Comparison of ENCODE assay signal across 11 cellular contexts in the genomic region with DNA sequence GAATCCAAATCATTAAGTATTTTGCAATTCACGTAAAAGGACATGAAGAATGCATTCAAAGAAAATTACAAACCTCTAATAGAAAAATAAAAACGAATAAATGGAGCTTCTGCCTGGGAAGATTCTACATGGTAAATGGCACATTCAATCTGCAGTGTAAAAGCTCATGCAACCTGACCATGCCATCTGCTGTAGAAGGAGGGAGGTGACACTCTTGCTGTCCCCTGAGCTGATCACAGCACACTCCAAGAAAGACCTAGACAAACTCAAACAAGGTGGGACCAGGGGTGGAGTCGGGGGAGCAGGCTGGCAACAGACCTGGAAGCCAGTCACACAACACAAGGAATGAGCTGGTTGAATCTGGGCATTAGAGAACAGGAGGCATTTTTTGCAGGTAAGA.
A peak's percentile ranks its signal among the peaks of the same experiment; 100 is the strongest.
DNase-seq lines count a peak whose midpoint lies in the region; ATAC-seq and TF ChIP-seq lines count a peak whose summit lies in the region.
"Had no signal": no experiment of that assay in that cellular context is flagged by ENCODE, and none has a peak within 500 bp of the region (broad histone marks: within the 10 kb centered on the region; RNA-seq: fewer than 3 reads in every experiment).

No MANE protein-coding gene starts in this region.

- 50 to 58% (median 54%) methylated on average over 3 of the region's 3 CpGs for WGBS in adrenal gland, 4 donors

- peaks cover 13% of the 10 kb centered on the region for H3K4me1 Mint-ChIP-seq in nephron

- no peaks in the 10 kb centered on the region for H3K36me3 ChIP-seq in adrenal gland (replicated peaks in 1 of 2)
- H3K36me3 ChIP-seq: BLaER1 had no signal

- TF ChIP-seq POLR2A in adrenal gland (IDR thresholded peaks at IDR 0.05) = no peak

- peak; percentile 44 for DNase-seq in NCI-H2107 treated with DMSO at 0.1 percent for 48 hours (lab: John Stamatoyannopoulos, UW; ENCODE audit: unreplicated experiment)
- DNase-seq in NCI-H2107 (lab: John Stamatoyannopoulos, UW) = no peak
- peak; percentile 41 for DNase-seq in HT1080 (ENCODE audit: low read depth)
- DNase-seq in adrenal gland = peak in 1 of 7 donors; percentile 8
- DNase-seq in NCI-H1092 treated with DMSO at 0.1 percent for 48 hours (lab: John Stamatoyannopoulos, UW) = no peak
- DNase-seq in AG20443 (ENCODE audit: low spot score) = no peak

- no peak overlapping the region for H3K4me3 ChIP-seq in adrenal gland
- H3K4me3 ChIP-seq: BLaER1, lung had no signal

- intact Hi-C loops in adrenal gland (cut with DNase I) = no loop called here

- peaks cover 0 to 5% of the 10 kb centered on the region in 2 donors for H3K4me1 ChIP-seq in adrenal gland (replicated peaks in 1 of 2)

- peaks cover 19% of the 10 kb centered on the region for H3K27me3 Mint-ChIP-seq in nephron (ENCODE audit: low read depth)

- no peak overlapping the region for H3K27ac ChIP-seq in adrenal gland
- H3K27ac ChIP-seq: BLaER1, HL-60 had no signal

- no peaks in the 10 kb centered on the region for H3K36me3 Mint-ChIP-seq in nephron (ENCODE audit: low read depth)

- TF ChIP-seq CTCF in adrenal gland (IDR thresholded peaks at IDR 0.05) (peak in 5 of 6 experiments; percentile 18 to 47 (median 29)), nephron (IDR thresholded peaks at IDR 0.05; ENCODE audit: unreplicated experiment in 3 of 3) (peak; percentile 16 to 27 (median 16))

- ATAC-seq in HG02588 (IDR thresholded peaks at IDR 0.05; ENCODE audit: unreplicated experiment) = no peak

- no peaks in the 10 kb centered on the region for H3K9me3 Mint-ChIP-seq in nephron

- H3K9me3 ChIP-seq in adrenal gland (replicated peaks in 1 of 3) = no peaks in the 10 kb centered on the region
- H3K9me3 ChIP-seq: BLaER1 had no signal

- peak overlapping the region in 2 of 3 experiments; percentile 9 to 74 for H3K27ac Mint-ChIP-seq in nephron

- peak overlapping the region in 2 of 3 experiments; percentile 0 to 48 for H3K4me3 Mint-ChIP-seq in nephron

- no peaks in the 10 kb centered on the region for H3K27me3 ChIP-seq in adrenal gland
- H3K27me3 ChIP-seq: BLaER1 had no signal

Comparison
In these comparisons a context has a peak if more than half of its experiments do, and no peak if none do; other contexts are left out.
1. DNase-seq: peak in NCI-H2107 treated with DMSO at 0.1 percent for 48 hours (single experiment) and HT1080 (single experiment); none in NCI-H2107 (single experiment), NCI-H1092 treated with DMSO at 0.1 percent for 48 hours (single experiment) and AG20443 (single experiment).